In genomic region chr9:134278286-134278685, GRCh38 we compare ENCODE assay signal across 32 cellular contexts.
"Had no signal": no experiment of that assay in that cellular context is flagged by ENCODE, and none has a peak within 500 bp of the region (broad histone marks: within the 10 kb centered on the region; RNA-seq: fewer than 3 reads in every experiment).

No MANE protein-coding gene starts in this region.

- DNase-seq: activated B cell treated with CpG ODN at 0.5 μM for 24 hours; activated CD4-positive, alpha-beta memory T cell treated with anti-CD3 and anti-CD28 coated beads for 36 hours; activated CD4-positive, alpha-beta T cell treated with anti-CD3 and anti-CD28 coated beads for 4 hours; activated CD4-positive, alpha-beta T cell treated with anti-CD3 and anti-CD28 coated beads, Interleukin-2, amount 10 ng/mL, durations not matched to agents 24 days and 14 days; activated CD4-positive, alpha-beta T cell treated with anti-CD3 and anti-CD28 coated beads, Interleukin-2, amount 50 U/mL, for 1 hour; activated CD4-positive, alpha-beta T cell treated with anti-CD3 and anti-CD28 coated beads, Interleukin-2, amount 50 U/mL, for 4 hours; activated CD4-positive, CD25-positive, alpha-beta regulatory T cell treated with anti-CD3 and anti-CD28 coated beads, Interleukin-2, amount 50 U/mL, for 72 hours; activated CD8-positive, alpha-beta memory T cell treated with anti-CD3 and anti-CD28 coated beads, Interleukin-2, amount 50 U/mL, for 48 hours; activated CD8-positive, alpha-beta T cell treated with anti-CD3 and anti-CD28 coated beads for 36 hours; activated effector memory CD4-positive, alpha-beta T cell treated with anti-CD3 and anti-CD28 coated beads, Interleukin-2, amount 50 U/mL, for 16 hours; activated gamma-delta T cell treated with Interleukin-2 at 50 U/mL for 16 hours; activated naive CD4-positive, alpha-beta T cell; activated naive CD4-positive, alpha-beta T cell treated with anti-CD3 and anti-CD28 coated beads for 36 hours; activated naive CD4-positive, alpha-beta T cell treated with anti-CD3 and anti-CD28 coated beads, Interleukin-2, amount 50 U/mL, for 16 hours; activated naive CD8-positive, alpha-beta T cell treated with anti-CD3 and anti-CD28 coated beads for 36 hours; activated T-cell treated with anti-CD3 and anti-CD28 coated beads, Interleukin-2, amount 50 U/mL, for 24 hours; activated T-cell treated with anti-CD3 and anti-CD28 coated beads, Interleukin-2, amount 50 U/mL, for 48 hours; adrenal gland; amniotic stem cell; aorta; body of pancreas; brain microvascular endothelial cell; caudate nucleus; cerebellar nuclear complex; T-helper 1 cell; T-helper 2 cell; T-helper 9 cell had no signal

- H3K4me3 ChIP-seq: adrenal gland, body of pancreas, breast epithelium had no signal

- H3K27ac ChIP-seq: adrenal gland, body of pancreas, brain microvascular endothelial cell, breast epithelium, VCaP had no signal

- H3K27me3 ChIP-seq: adrenal gland, body of pancreas had no signal

- FAIRE-seq: astrocyte, TTC549 had no signal

- H3K9me3 ChIP-seq: adrenal gland, body of pancreas, breast epithelium had no signal

- H3K36me3 ChIP-seq: adrenal gland, brain microvascular endothelial cell, breast epithelium had no signal

- ATAC-seq: activated CD8-positive, alpha-beta T cell treated with anti-CD3 and anti-CD28 coated beads for 36 hours; activated naive CD4-positive, alpha-beta T cell treated with anti-CD3 and anti-CD28 coated beads, Interleukin-2, amount 50 U/mL, for 72 hours; body of pancreas had no signal
